Comparison of ENCODE assay signal across 1 cellular context in the genomic region with DNA sequence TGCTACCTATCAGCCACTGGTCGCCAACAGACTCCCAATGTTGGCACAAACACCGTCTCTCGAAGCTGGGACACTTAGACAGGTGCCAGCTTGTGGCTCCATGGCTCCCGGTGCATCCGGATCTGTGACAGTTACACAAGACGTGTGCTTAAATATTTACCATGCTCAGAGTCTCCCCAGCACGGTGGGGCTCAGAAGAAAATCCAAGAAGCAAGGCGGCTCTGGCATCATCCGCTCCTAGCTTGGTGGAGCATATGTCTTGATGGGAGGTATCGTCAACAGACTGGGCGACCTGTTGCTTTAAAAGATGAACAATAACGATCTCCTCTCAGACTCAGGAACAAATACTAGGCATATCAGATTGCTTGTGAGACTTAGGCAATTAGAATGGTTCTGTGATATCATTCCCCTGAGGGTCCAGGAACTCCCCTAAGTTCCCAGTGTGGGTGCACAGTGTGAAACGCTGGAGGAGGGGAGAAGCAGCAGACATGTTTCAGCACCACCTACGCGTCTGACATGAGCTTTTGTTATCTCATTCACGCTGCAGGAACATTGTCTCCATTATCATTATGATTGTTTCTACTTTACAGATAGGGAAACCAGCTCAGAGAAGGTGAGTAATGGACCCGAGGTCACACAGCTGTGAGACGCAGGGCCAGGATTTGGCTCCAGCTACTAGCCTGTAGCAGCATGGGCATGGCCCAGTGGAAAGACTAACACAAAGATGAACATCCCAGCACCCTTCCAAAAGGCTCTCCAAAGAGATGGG.
TF ChIP-seq lines count a peak whose summit lies in the region.

No MANE protein-coding gene starts in this region.

TF ChIP-seq in GM23338, 12 proteins besides CTCF, POLR2A, EP300 and RAD21 (continued from another document):
- TF ChIP-seq ZNF462 (CRISPR knock-in tag; IDR thresholded peaks at IDR 0.05) (no peak), ETS1 (IDR thresholded peaks at IDR 0.05) (no peak), JUNB (IDR thresholded peaks at IDR 0.05; ENCODE audit: unreplicated experiment) (no peak), POLR2AphosphoS5 (IDR thresholded peaks at IDR 0.05; ENCODE audit: low read depth) (no peak), ZNF331 (CRISPR knock-in tag; IDR thresholded peaks at IDR 0.05; ENCODE audit: low read depth) (no peak), NANOG (IDR thresholded peaks at IDR 0.05; ENCODE audit: borderline replicate concordance) (no peak), EZH2 (IDR thresholded peaks at IDR 0.05; ENCODE audit: low read depth, unreplicated experiment) (no peak), ZNF114 (CRISPR knock-in tag; IDR thresholded peaks at IDR 0.05) (no peak), CREB1 (CRISPR knock-in tag; IDR thresholded peaks at IDR 0.05; ENCODE audit: low read depth) (no peak)
- TF ChIP-seq, protein P1, sequence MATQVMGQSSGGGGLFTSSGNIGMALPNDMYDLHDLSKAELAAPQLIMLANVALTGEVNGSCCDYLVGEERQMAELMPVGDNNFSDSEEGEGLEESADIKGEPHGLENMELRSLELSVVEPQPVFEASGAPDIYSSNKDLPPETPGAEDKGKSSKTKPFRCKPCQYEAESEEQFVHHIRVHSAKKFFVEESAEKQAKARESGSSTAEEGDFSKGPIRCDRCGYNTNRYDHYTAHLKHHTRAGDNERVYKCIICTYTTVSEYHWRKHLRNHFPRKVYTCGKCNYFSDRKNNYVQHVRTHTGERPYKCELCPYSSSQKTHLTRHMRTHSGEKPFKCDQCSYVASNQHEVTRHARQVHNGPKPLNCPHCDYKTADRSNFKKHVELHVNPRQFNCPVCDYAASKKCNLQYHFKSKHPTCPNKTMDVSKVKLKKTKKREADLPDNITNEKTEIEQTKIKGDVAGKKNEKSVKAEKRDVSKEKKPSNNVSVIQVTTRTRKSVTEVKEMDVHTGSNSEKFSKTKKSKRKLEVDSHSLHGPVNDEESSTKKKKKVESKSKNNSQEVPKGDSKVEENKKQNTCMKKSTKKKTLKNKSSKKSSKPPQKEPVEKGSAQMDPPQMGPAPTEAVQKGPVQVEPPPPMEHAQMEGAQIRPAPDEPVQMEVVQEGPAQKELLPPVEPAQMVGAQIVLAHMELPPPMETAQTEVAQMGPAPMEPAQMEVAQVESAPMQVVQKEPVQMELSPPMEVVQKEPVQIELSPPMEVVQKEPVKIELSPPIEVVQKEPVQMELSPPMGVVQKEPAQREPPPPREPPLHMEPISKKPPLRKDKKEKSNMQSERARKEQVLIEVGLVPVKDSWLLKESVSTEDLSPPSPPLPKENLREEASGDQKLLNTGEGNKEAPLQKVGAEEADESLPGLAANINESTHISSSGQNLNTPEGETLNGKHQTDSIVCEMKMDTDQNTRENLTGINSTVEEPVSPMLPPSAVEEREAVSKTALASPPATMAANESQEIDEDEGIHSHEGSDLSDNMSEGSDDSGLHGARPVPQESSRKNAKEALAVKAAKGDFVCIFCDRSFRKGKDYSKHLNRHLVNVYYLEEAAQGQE (IDR thresholded peaks at IDR 0.05; ENCODE audit: unreplicated experiment), result no peak
